16 cellular contexts compared by ENCODE assay signal in the genomic region with DNA sequence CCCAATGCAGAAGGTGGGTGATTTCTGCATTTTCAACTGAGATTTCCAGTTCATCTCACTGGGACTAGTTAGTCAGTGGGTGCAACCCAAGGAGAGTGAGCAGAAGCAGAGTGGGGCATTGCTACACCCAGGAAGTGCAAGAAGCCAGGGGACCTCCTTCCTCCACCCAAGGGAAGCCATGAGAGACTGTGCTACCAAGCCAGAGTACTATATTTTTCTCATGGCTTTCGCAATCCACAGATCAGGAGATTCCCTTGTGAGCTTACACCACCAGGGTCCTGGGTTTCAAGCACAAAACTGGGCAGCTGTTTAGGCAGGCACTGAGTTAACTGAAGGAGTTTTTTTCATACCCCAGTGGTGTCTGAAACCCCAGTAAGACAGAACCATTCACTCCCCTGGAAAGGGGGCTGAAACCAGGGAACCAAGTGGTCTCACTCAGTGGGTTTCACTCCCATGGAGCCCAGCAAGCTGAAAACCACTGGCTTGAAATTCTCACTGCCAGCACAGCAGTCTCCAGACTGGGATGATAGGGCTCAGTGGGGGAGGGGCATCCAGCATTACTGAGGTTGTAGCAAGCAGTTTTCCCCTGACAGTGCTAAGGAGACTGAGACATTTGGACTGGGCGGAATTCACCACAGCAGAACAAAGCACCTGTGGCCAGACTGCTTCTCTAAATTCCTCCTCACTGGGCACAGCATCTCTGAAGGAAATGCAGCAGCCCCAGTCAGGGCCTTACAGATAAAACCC.
DNase-seq lines count a peak whose midpoint lies in the region; ATAC-seq and TF ChIP-seq lines count a peak whose summit lies in the region.
"Had no signal": no experiment of that assay in that cellular context is flagged by ENCODE, and none has a peak within 500 bp of the region (broad histone marks: within the 10 kb centered on the region; RNA-seq: fewer than 3 reads in every experiment).

No MANE protein-coding gene starts in this region.

- ATAC-seq in HG03025 (IDR thresholded peaks at IDR 0.05; ENCODE audit: low FRiP score, unreplicated experiment): no peak
- ATAC-seq in GM21390 (IDR thresholded peaks at IDR 0.05; ENCODE audit: unreplicated experiment): no peak

- no peaks in the 10 kb centered on the region for H3K27me3 Mint-ChIP-seq in glutamatergic neuron (ENCODE audit: unreplicated experiment)
- H3K27me3 Mint-ChIP-seq: CD4-positive, alpha-beta T cell had no signal

- peak; percentile 80 for DNase-seq in MV-4-11 (lab: John Stamatoyannopoulos, UW)
- DNase-seq in UCSD-AML1 (lab: John Stamatoyannopoulos, UW; ENCODE audit: unreplicated experiment): peak; percentile 4
- peak; percentile 42 for DNase-seq in glutamatergic neuron
- peak; percentile 6 for DNase-seq in retina
- no peak for DNase-seq in stimulated activated CD4-positive, alpha-beta T cell treated with anti-CD3 and anti-CD28 coated beads, Interleukin-2, amount 100 ng/mL, for 24 hours
- DNase-seq: CD4-positive, alpha-beta T cell; COR-L47; DMS79; KG1; NCI-H1105 treated with DMSO at 0.1 percent for 48 hours; NCI-H2029 treated with DMSO at 0.1 percent for 48 hours; NCI-H345; NCI-H524 treated with DMSO at 0.1 percent for 48 hours; NCI-H82 had no signal

- no peak overlapping the region for H3K4me3 Mint-ChIP-seq in glutamatergic neuron (ENCODE audit: unreplicated experiment)
- H3K4me3 Mint-ChIP-seq: CD4-positive, alpha-beta T cell had no signal

- peaks cover 1% of the 10 kb centered on the region for H3K9me3 Mint-ChIP-seq in glutamatergic neuron (ENCODE audit: unreplicated experiment)

- no peak overlapping the region for H3K27ac Mint-ChIP-seq in glutamatergic neuron (ENCODE audit: unreplicated experiment)
- H3K27ac Mint-ChIP-seq: CD4-positive, alpha-beta T cell had no signal

- H3K36me3 Mint-ChIP-seq in glutamatergic neuron (ENCODE audit: unreplicated experiment): no peaks in the 10 kb centered on the region

- no peaks in the 10 kb centered on the region for H3K4me1 Mint-ChIP-seq in glutamatergic neuron (ENCODE audit: low read depth, unreplicated experiment)

- no peak for TF ChIP-seq CTCF in glutamatergic neuron (IDR thresholded peaks at IDR 0.05; ENCODE audit: partially characterized antibody, unreplicated experiment)

Comparison
In these comparisons a context has a peak if more than half of its experiments do, and no peak if none do; other contexts are left out.
1. DNase-seq: peak in MV-4-11 (single experiment), UCSD-AML1 (single experiment), glutamatergic neuron (single experiment) and retina (single experiment); none in stimulated activated CD4-positive, alpha-beta T cell treated with anti-CD3 and anti-CD28 coated beads, Interleukin-2, amount 100 ng/mL, for 24 hours (0 of 2).